8 cellular contexts compared by ENCODE assay signal in the genomic region with DNA sequence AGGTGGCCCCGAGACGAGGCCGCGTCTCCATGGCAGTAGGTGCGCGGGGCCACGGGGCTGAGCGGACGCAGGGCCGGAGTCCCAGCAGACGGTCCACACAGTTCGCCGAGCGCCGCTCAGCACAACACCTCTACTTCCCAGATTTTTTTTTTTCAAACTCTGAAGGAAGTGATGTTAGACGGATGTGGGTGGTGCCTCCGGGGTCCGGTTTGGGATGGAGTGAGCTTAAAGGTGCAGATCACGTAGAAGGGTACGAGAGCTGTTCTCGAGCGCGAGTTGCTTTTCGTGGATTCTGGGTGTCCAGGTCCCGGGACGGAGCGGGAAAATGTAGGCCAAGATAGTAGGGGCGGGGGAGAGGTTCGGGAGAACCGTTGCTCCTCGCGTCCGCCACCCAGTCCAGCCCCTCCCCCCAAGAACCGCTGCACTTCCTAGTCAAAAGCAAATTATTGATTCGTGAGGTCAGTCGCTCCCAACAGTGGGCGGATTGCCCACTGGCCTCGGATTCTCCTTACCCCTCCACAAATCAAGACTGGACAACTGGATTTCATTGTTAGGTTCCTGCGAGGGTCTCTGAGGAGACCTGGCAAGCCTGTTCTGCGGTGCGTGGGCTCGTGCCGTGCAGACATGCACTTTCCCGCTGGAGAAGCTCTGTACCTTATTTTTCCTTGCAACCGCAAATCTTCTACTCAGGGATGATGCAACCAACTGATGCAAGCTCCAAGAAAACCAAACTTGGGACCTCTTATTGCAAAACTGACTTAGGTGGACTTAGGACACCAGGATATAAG. TPM values are rescaled to one million over a fixed set of nuclear protein-coding genes. Genes with fewer than 3 reads are reported as not detected.
DNase-seq lines count a peak whose midpoint lies in the region; FAIRE-seq and TF ChIP-seq lines count a peak whose summit lies in the region.

A gene (minus strand): TSS at position 126 of the 788 bp plus-strand sequence. CDS start 95 bp downstream, at position 31.

- FAIRE-seq in H54 (lab: Jason Lieb, UNC): peak; percentile 85

- H3K4me1 ChIP-seq in MM.1S (ENCODE audit: low read length) (peaks cover 24% of the 10 kb centered on the region), stomach smooth muscle (ENCODE audit: control insufficient read depth, insufficient read depth, low read length) (peaks cover 20% of the 10 kb centered on the region)

- H3K27me3 ChIP-seq in MM.1S (replicated peaks; ENCODE audit: insufficient read depth, low read length): no peaks in the 10 kb centered on the region
- H3K27me3 ChIP-seq in stomach smooth muscle (ENCODE audit: control insufficient read depth in 1 of 2, insufficient read depth in 2 of 2, low read length in 2 of 2): no peaks in the 10 kb centered on the region

- no peak for TF ChIP-seq CTCF in MM.1S (IDR thresholded peaks at IDR 0.05; ENCODE audit: low read length)
- no peak for TF ChIP-seq CTCF in nephron (IDR thresholded peaks at IDR 0.05; ENCODE audit: unreplicated experiment in 3 of 3)

- H3K4me2 ChIP-seq in MM.1S (ENCODE audit: low read depth, low read length): peak within 1 kb of the TSS; percentile 94

- TF ChIP-seq POLR2A in H54 (IDR thresholded peaks at IDR 0.05; ENCODE audit: low read depth, low read length): peak; percentile 87

- no peaks in the 10 kb centered on the region for H4K20me1 ChIP-seq in MM.1S (ENCODE audit: insufficient read depth, low read length)

- H3K36me3 ChIP-seq in MM.1S (replicated peaks; ENCODE audit: insufficient read depth, low read length) (no peaks in the 10 kb centered on the region; the same call in 1 of the 2 replicates), stomach smooth muscle (ENCODE audit: control insufficient read depth in 2 of 2, insufficient read depth in 2 of 2, low read length in 2 of 2) (peaks cover 2 to 4% of the 10 kb centered on the region in 2 donors)

- peaks cover 45% of the 10 kb centered on the region for H3K4me1 Mint-ChIP-seq in nephron

- peaks cover 13% of the 10 kb centered on the region for H3F3A ChIP-seq in MM.1S (ENCODE audit: insufficient read depth, low read length)

- no peaks in the 10 kb centered on the region for H3K9me3 ChIP-seq in MM.1S (replicated peaks; ENCODE audit: insufficient read depth, low read length)
- no peaks in the 10 kb centered on the region for H3K9me3 ChIP-seq in stomach smooth muscle (ENCODE audit: control insufficient read depth in 2 of 2, low read length in 2 of 2)

- H3K79me2 ChIP-seq in MM.1S (ENCODE audit: low read length): peaks cover 71% of the 10 kb centered on the region

- peak within 1 kb of the TSS; percentile 73 for H3K27ac ChIP-seq in MM.1S (ENCODE audit: low read length)
- H3K27ac ChIP-seq in stomach smooth muscle (ENCODE audit: low read length): peak within 1 kb of the TSS; percentile 83

- H3K4me3 ChIP-seq in MM.1S (ENCODE audit: low read length): peak within 1 kb of the TSS; percentile 97
- H3K4me3 ChIP-seq in stomach smooth muscle (ENCODE audit: low read length in 2 of 2): peak within 1 kb of the TSS; percentile 85 to 97

- peak within 1 kb of the TSS; percentile 94 to 98 (median 96) for H3K27ac Mint-ChIP-seq in nephron

- H3K9ac ChIP-seq in MM.1S (ENCODE audit: low read length) (peak within 1 kb of the TSS; percentile 92), stomach smooth muscle (ENCODE audit: low read length in 2 of 2) (peak within 1 kb of the TSS; percentile 81 to 94)

- no peaks in the 10 kb centered on the region for H3K9me3 Mint-ChIP-seq in nephron

- peaks cover 17% of the 10 kb centered on the region for H3K36me3 Mint-ChIP-seq in nephron (ENCODE audit: low read depth)

- peak within 1 kb of the TSS; percentile 93 to 97 (median 97) for H3K4me3 Mint-ChIP-seq in nephron

- H3K27me3 Mint-ChIP-seq in nephron (ENCODE audit: low read depth): no peaks in the 10 kb centered on the region

- DNase-seq in Daoy (ENCODE audit: low read depth) (peak; percentile 93), H54 (ENCODE audit: insufficient read length, low spot score) (peak; percentile 72), MM.1S (peak; percentile 87), SIG-M5 (lab: John Stamatoyannopoulos, UW) (peak; percentile 65), activated gamma-delta T cell (lab: John Stamatoyannopoulos, UW) (peak; percentile 15), fibroblast of the conjunctiva (ENCODE audit: low read depth) (peak; percentile 92)

- no peaks in the 10 kb centered on the region for H3K9me2 ChIP-seq in MM.1S (replicated peaks; ENCODE audit: insufficient read depth, low read length)

- H2AFZ ChIP-seq in MM.1S (ENCODE audit: low read length): peak within 1 kb of the TSS; percentile 98

RNA-seq across cellular contexts. Expression of the gene that starts here (rescaled TPM):
- total RNA-seq in Daoy (2014; rRNA removed; shearing (Covaris generic)): 103 and 128 TPM in 2 replicates

Comparison
In these comparisons a context has a peak if more than half of its experiments do, and no peak if none do; other contexts are left out.
1. Peak in every context shown above with its lines: DNase-seq, H3K4me3 ChIP-seq and H3K27ac ChIP-seq.
2. DNase-seq: peak in every context shown above with its lines; median percentile 93 in Daoy; 92 in fibroblast of the conjunctiva; 87 in MM.1S; 72 in H54; 65 in SIG-M5; 15 in activated gamma-delta T cell.